ENCODE assay signal across 29 cellular contexts in the genomic region with DNA sequence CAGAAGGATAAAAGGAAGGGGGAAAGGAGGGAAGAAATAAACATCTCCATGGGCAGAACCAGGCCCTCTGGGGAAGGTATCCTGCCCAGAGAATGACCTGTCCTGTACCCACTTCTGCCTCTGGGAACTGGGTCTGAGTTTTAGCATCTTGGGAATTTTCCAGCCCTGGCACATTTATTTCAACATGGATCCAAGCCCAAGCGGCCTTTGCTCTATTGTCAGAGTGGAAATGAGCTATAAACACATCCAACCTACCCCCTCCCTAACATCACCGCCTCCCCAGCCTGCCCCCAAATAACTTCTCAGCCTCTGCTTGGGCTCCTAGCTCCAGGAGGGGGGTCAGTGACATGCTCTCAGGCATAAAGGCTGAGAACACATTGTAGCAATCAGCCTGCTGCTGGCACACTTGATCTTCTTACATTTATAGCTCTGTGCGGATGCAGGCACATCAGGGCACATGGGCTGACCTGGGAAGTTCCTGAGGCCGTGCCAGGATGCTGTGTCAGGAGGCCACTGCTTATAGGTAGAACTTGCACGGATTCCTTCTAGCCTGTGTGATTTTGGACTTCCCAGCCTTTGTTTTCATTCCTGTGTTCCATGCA. TPM values are rescaled to one million over a fixed set of nuclear protein-coding genes. Genes with fewer than 3 reads are reported as not detected.
DNase-seq lines count a peak whose midpoint lies in the region; ATAC-seq and TF ChIP-seq lines count a peak whose summit lies in the region.
"Had no signal": no experiment of that assay in that cellular context is flagged by ENCODE, and none has a peak within 500 bp of the region (broad histone marks: within the 10 kb centered on the region; RNA-seq: fewer than 3 reads in every experiment).

No MANE protein-coding gene starts in this region.

- H2AK9ac ChIP-seq in IMR-90 (replicated peaks; ENCODE audit: low read depth, low read length, poor library complexity): no peak overlapping the region

- 0 out of 2 replicates have a peak, but pooled peaks cover 6% of the 10 kb centered on the region for H3K9me1 ChIP-seq in IMR-90 (ENCODE audit: insufficient read depth, low read length)

- H4K8ac ChIP-seq in IMR-90 (ENCODE audit: low read depth in 2 of 2, low read length in 2 of 2): no peak overlapping the region

- BruUV-seq in IMR-90 (replicated peaks; lab: Mats Ljungman, UMichigan): no TSS peak

- H3K14ac ChIP-seq in IMR-90 (replicated peaks; ENCODE audit: low read depth, low read length): no peak overlapping the region

- H3K4me1 Mint-ChIP-seq in activated CD8-positive, alpha-beta T cell treated with anti-CD3 and anti-CD28 coated beads, Interleukin-2, amount 10 ng/mL, durations not matched to agents 7 days and 5 days (ENCODE audit: low read depth): peaks cover 5% of the 10 kb centered on the region
- H3K4me1 Mint-ChIP-seq in activated CD8-positive, alpha-beta T cell treated with anti-CD3 and anti-CD28 coated beads for 36 hours (ENCODE audit: low read depth): peaks cover 6% of the 10 kb centered on the region

- 0 out of 2 replicates have a peak overlapping the region, but pooled peaks have one; percentile 14 for H2BK120ac ChIP-seq in IMR-90 (ENCODE audit: low read depth, low read length)

- no peaks in the 10 kb centered on the region for H3K79me1 ChIP-seq in IMR-90 (ENCODE audit: low read depth in 1 of 2, low read length in 2 of 2)

- no peak overlapping the region for H3K4ac ChIP-seq in IMR-90 (ENCODE audit: low read depth, low read length)

- no peak overlapping the region for H3K23ac ChIP-seq in IMR-90 (ENCODE audit: low read depth, low read length)

- no peak overlapping the region for H2BK15ac ChIP-seq in IMR-90 (ENCODE audit: low read depth, low read length)

- no peak overlapping the region for H2BK20ac ChIP-seq in IMR-90 (ENCODE audit: low read depth, low read length)

- H3K27ac Mint-ChIP-seq in activated CD8-positive, alpha-beta T cell treated with anti-CD3 and anti-CD28 coated beads, Interleukin-2, amount 10 ng/mL, durations not matched to agents 7 days and 5 days: no peak overlapping the region
- H3K27ac Mint-ChIP-seq in activated CD8-positive, alpha-beta T cell treated with anti-CD3 and anti-CD28 coated beads for 36 hours: no peak overlapping the region
- H3K27ac Mint-ChIP-seq: CD4-positive, alpha-beta memory T cell had no signal

- DNase-seq in activated CD8-positive, alpha-beta T cell treated with anti-CD3 and anti-CD28 coated beads, Interleukin-2, amount 10 ng/mL, durations not matched to agents 7 days and 5 days: peak; percentile 1
- DNase-seq in activated CD8-positive, alpha-beta T cell treated with anti-CD3 and anti-CD28 coated beads for 36 hours: no peak
- DNase-seq in AG10803 (ENCODE audit: low read depth) (peak; percentile 27), IMR-90 (no peak), medulla oblongata (ENCODE audit: extremely low spot score) (peak; percentile 43), SW 1271 (lab: John Stamatoyannopoulos, UW) (no peak), left lung (no peak)
- DNase-seq: 8988T; ACHN; AML-193; CD4-positive, alpha-beta memory T cell; COR-L47; GDM1; HCEC 1CT; NCI-H1048; NCI-H1417; NCI-H1694 treated with DMSO at 0.1 percent for 48 hours; NCI-H2081; NCI-H2227 treated with DMSO at 0.1 percent for 48 hours; NCI-H526 treated with DMSO at 0.1 percent for 48 hours; PC-9; SHP77 had no signal

- H2AFZ ChIP-seq in IMR-90 (replicated peaks; ENCODE audit: low read length, poor library complexity): no peak overlapping the region
- H2AFZ ChIP-seq: PC-9 had no signal

- peaks cover under 1% of the 10 kb centered on the region; the same call in 1 of the 2 replicates for H3K27me3 ChIP-seq in IMR-90 (ENCODE audit: control insufficient read depth, insufficient read depth, low read length)
- H3K27me3 ChIP-seq in left lung: peaks cover 8 to 20% of the 10 kb centered on the region in 2 donors

- H3K9me3 ChIP-seq in IMR-90 (ENCODE audit: control insufficient read depth, insufficient read depth, low read length) (no peaks in the 10 kb centered on the region), left lung (no peaks in the 10 kb centered on the region)

- peaks cover 4% of the 10 kb centered on the region for H3K4me1 ChIP-seq in IMR-90 (ENCODE audit: control insufficient read depth, insufficient read depth, low read length)
- H3K4me1 ChIP-seq in left lung: peaks cover 2 to 7% of the 10 kb centered on the region in 2 donors

- CTCF ChIA-PET in activated CD8-positive, alpha-beta T cell treated with anti-CD3 and anti-CD28 coated beads, Interleukin-2, amount 10 ng/mL, durations not matched to agents 7 days and 5 days (lab: Charles Lee): no interaction called here
- CTCF ChIA-PET in activated CD8-positive, alpha-beta T cell treated with anti-CD3 and anti-CD28 coated beads for 36 hours (lab: Charles Lee): no interaction called here
- CTCF ChIA-PET in IMR-90 (lab: Yijun Ruan, JAX): no interaction called here

- no peaks in the 10 kb centered on the region for H4K20me1 ChIP-seq in IMR-90 (ENCODE audit: insufficient read depth, low read length)

- no peak for TF ChIP-seq CTCF in activated CD8-positive, alpha-beta T cell treated with anti-CD3 and anti-CD28 coated beads for 36 hours (IDR thresholded peaks at IDR 0.05)
- TF ChIP-seq CTCF in AG10803 (conservative IDR thresholded peaks at IDR 0.05; ENCODE audit: low read length) (no peak), IMR-90 (conservative IDR thresholded peaks at IDR 0.05; ENCODE audit: low read depth, low read length) (no peak), left lung (IDR thresholded peaks at IDR 0.05) (no peak)

- H3K4me2 ChIP-seq in IMR-90 (ENCODE audit: low read depth, low read length): no peak overlapping the region
- H3K4me2 ChIP-seq: PC-9 had no signal

- ATAC-seq in activated CD8-positive, alpha-beta T cell treated with anti-CD3 and anti-CD28 coated beads, Interleukin-2, amount 10 ng/mL, durations not matched to agents 7 days and 5 days: no peak
- no peak for ATAC-seq in activated CD8-positive, alpha-beta T cell treated with anti-CD3 and anti-CD28 coated beads for 36 hours
- ATAC-seq in IMR-90 (ENCODE audit: low read depth) (no peak), left lung (no peak), GM18519 (IDR thresholded peaks at IDR 0.05; ENCODE audit: low FRiP score, unreplicated experiment) (no peak)
- ATAC-seq: GM12878 had no signal

- no peak overlapping the region for H2AK5ac ChIP-seq in IMR-90 (ENCODE audit: low read depth, low read length)

- H3K4me3 Mint-ChIP-seq in activated CD8-positive, alpha-beta T cell treated with anti-CD3 and anti-CD28 coated beads, Interleukin-2, amount 10 ng/mL, durations not matched to agents 7 days and 5 days: no peak overlapping the region
- H3K4me3 Mint-ChIP-seq in activated CD8-positive, alpha-beta T cell treated with anti-CD3 and anti-CD28 coated beads for 36 hours: no peak overlapping the region
- H3K4me3 Mint-ChIP-seq: CD4-positive, alpha-beta memory T cell had no signal

- H3K27ac ChIP-seq in IMR-90 (ENCODE audit: insufficient read depth, low read length) (no peak overlapping the region), left lung (no peak overlapping the region)
- H3K27ac ChIP-seq: HL-60, PC-9 had no signal

- no peak overlapping the region for H4K5ac ChIP-seq in IMR-90 (ENCODE audit: low read depth, low read length)

- POLR2A ChIA-PET in activated CD8-positive, alpha-beta T cell treated with anti-CD3 and anti-CD28 coated beads, Interleukin-2, amount 10 ng/mL, durations not matched to agents 7 days and 5 days (lab: Charles Lee): no interaction called here
- POLR2A ChIA-PET in activated CD8-positive, alpha-beta T cell treated with anti-CD3 and anti-CD28 coated beads for 36 hours (lab: Charles Lee): no interaction called here
- POLR2A ChIA-PET in IMR-90 (lab: Charles Lee; ENCODE audit: unreplicated experiment): no interaction called here

- in situ Hi-C loops in IMR-90 (cut with MboI; ENCODE audit: low sequenced_read_pairs): loop anchor here (10.0 to 25.0 kb wide), 2 partner anchors 191 to 288 kb away; partner anchors contain the start of gene RAD18

- intact Hi-C loops in activated CD8-positive, alpha-beta T cell treated with anti-CD3 and anti-CD28 coated beads for 36 hours (cut with micrococcal nuclease): no loop called here
- intact Hi-C loops in IMR-90 (cut with micrococcal nuclease): no loop called here
- intact Hi-C loops in left lung (cut with DNase I): no loop called here

- no peaks in the 10 kb centered on the region for H3K36me3 Mint-ChIP-seq in activated CD8-positive, alpha-beta T cell treated with anti-CD3 and anti-CD28 coated beads, Interleukin-2, amount 10 ng/mL, durations not matched to agents 7 days and 5 days (ENCODE audit: low read depth)
- H3K36me3 Mint-ChIP-seq in activated CD8-positive, alpha-beta T cell treated with anti-CD3 and anti-CD28 coated beads for 36 hours (ENCODE audit: low read depth): no peaks in the 10 kb centered on the region
- H3K36me3 Mint-ChIP-seq: CD4-positive, alpha-beta memory T cell had no signal

- dilution Hi-C loops in IMR-90 (cut with HindIII; ENCODE audit: low sequenced_read_pairs, unreplicated experiment): no loop called here

- no peak overlapping the region for H2BK5ac ChIP-seq in IMR-90 (ENCODE audit: low read depth, low read length, poor library complexity, severe bottlenecking)

- no peak for TF ChIP-seq POLR2A in IMR-90 (IDR thresholded peaks at IDR 0.05; ENCODE audit: low read depth, low read length)

- H3K56ac ChIP-seq in IMR-90 (ENCODE audit: extremely low read depth, insufficient read depth, low read length): no peak overlapping the region

- no peak overlapping the region for H4K91ac ChIP-seq in IMR-90 (ENCODE audit: insufficient read depth, low read depth, low read length)

- WGBS in IMR-90 (ENCODE audit: extremely low coverage in 2 of 2, insufficient read length in 1 of 2), 2 experiments: no CpG with 5 or more reads among the region's 5 CpGs

- no peak overlapping the region for H3K18ac ChIP-seq in IMR-90 (ENCODE audit: low read depth, low read length)

- no peaks in the 10 kb centered on the region for H3K36me3 ChIP-seq in IMR-90 (ENCODE audit: control insufficient read depth, insufficient read depth, low read length)
- no peaks in the 10 kb centered on the region for H3K36me3 ChIP-seq in left lung

- TF ChIP-seq RAD21 in IMR-90 (IDR thresholded peaks at IDR 0.05; ENCODE audit: low read length): no peak

- H3K4me3 ChIP-seq in AG10803 (ENCODE audit: low read length): no peak overlapping the region
- H3K4me3 ChIP-seq in IMR-90 (ENCODE audit: insufficient read depth, low read depth, low read length): no peak overlapping the region
- H3K4me3 ChIP-seq in left lung: no peak overlapping the region
- H3K4me3 ChIP-seq: GM12878, PC-9 had no signal

- H3K9me3 Mint-ChIP-seq in activated CD8-positive, alpha-beta T cell treated with anti-CD3 and anti-CD28 coated beads, Interleukin-2, amount 10 ng/mL, durations not matched to agents 7 days and 5 days (ENCODE audit: insufficient read depth): no peaks in the 10 kb centered on the region
- H3K9me3 Mint-ChIP-seq in activated CD8-positive, alpha-beta T cell treated with anti-CD3 and anti-CD28 coated beads for 36 hours: no peaks in the 10 kb centered on the region

- no peak overlapping the region for H3K9ac ChIP-seq in IMR-90 (ENCODE audit: low read depth, low read length)

- peaks cover 28% of the 10 kb centered on the region for H3K27me3 Mint-ChIP-seq in activated CD8-positive, alpha-beta T cell treated with anti-CD3 and anti-CD28 coated beads, Interleukin-2, amount 10 ng/mL, durations not matched to agents 7 days and 5 days (ENCODE audit: low read depth)
- peaks cover 38% of the 10 kb centered on the region for H3K27me3 Mint-ChIP-seq in activated CD8-positive, alpha-beta T cell treated with anti-CD3 and anti-CD28 coated beads for 36 hours

RNA-seq across cellular contexts. Expression of gene OXTR, which starts 4.6 kb away (rescaled TPM):
- under 1 TPM; 0.70 to 0.71 TPM for total RNA-seq in activated CD8-positive, alpha-beta T cell treated with anti-CD3 and anti-CD28 coated beads, Interleukin-2, amount 10 ng/mL, durations not matched to agents 7 days and 5 days
- 1 to 10 TPM; 1.1 to 2.0 TPM for total RNA-seq in activated CD8-positive, alpha-beta T cell treated with anti-CD3 and anti-CD28 coated beads for 36 hours
- 56.1 and 76.9 TPM in 2 replicates for total RNA-seq in IMR-90 (2012; rRNA removed)
- 42.8 and 50.0 TPM in 2 replicates for polyA plus RNA-seq in IMR-90 (2012; rRNA removed)
- polyA plus RNA-seq in IMR-90 (2012; cell fraction: cytosol; rRNA removed): 15.7 and 51.4 TPM in 2 replicates
- polyA plus RNA-seq in IMR-90 (2012; cell fraction: nucleus; rRNA removed; ENCODE audit: low replicate concordance): 15.6 and 29.9 TPM in 2 replicates
- total RNA-seq in left lung: 1 to 10 TPM in 1 of 2 donors, under 1 TPM in 1; 0.82 to 4.9 TPM

RNA-seq across cellular contexts. Expression of gene CAV3, which starts 40.4 kb away (rescaled TPM):
- not detected for total RNA-seq in activated CD8-positive, alpha-beta T cell treated with anti-CD3 and anti-CD28 coated beads, Interleukin-2, amount 10 ng/mL, durations not matched to agents 7 days and 5 days
- total RNA-seq in activated CD8-positive, alpha-beta T cell treated with anti-CD3 and anti-CD28 coated beads for 36 hours: not detected
- total RNA-seq in IMR-90 (2012; rRNA removed) (0.28 and 0.36 TPM in 2 replicates), left lung (under 1 TPM in 1 of 2 donors, not detected in 1; 0.37 TPM)
- polyA plus RNA-seq in IMR-90 (2012; rRNA removed): 0.17 TPM in 1 of 2 replicates, not detected in the other
- polyA plus RNA-seq in IMR-90 (2012; cell fraction: cytosol; rRNA removed): not detected in 2 replicates
- polyA plus RNA-seq in IMR-90 (2012; cell fraction: nucleus; rRNA removed; ENCODE audit: low replicate concordance): not detected in 2 replicates
- total RNA-seq: CD4-positive, alpha-beta memory T cell; GM12878; H1; NCI-H460; RPMI7951; SK-MEL-5 had no signal
- polyA plus RNA-seq: CD4-positive, alpha-beta memory T cell; GM12878; H1 had no signal

Comparison
In these comparisons a context has a peak if more than half of its experiments do, and no peak if none do; other contexts are left out.
1. DNase-seq: peak in activated CD8-positive, alpha-beta T cell treated with anti-CD3 and anti-CD28 coated beads, Interleukin-2, amount 10 ng/mL, durations not matched to agents 7 days and 5 days (single experiment), AG10803 (single experiment) and medulla oblongata (single experiment); none in activated CD8-positive, alpha-beta T cell treated with anti-CD3 and anti-CD28 coated beads for 36 hours (single experiment), IMR-90 (single experiment), SW 1271 (0 of 2) and left lung (0 of 2).